Comparison of ENCODE assay signal across 19 cellular contexts in genomic region chr12:120183211-120183631, GRCh38. TPM values are rescaled to one million over a fixed set of nuclear protein-coding genes. Genes with fewer than 3 reads are reported as not detected.
A peak's percentile ranks its signal among the peaks of the same experiment; 100 is the strongest.
DNase-seq lines count a peak whose midpoint lies in the region; ATAC-seq and TF ChIP-seq lines count a peak whose summit lies in the region.
"Had no signal": no experiment of that assay in that cellular context is flagged by ENCODE, and none has a peak within 500 bp of the region (broad histone marks: within the 10 kb centered on the region; RNA-seq: fewer than 3 reads in every experiment).

No MANE protein-coding gene starts in this region.

- 0 out of 2 replicates have a peak overlapping the region, but pooled peaks have one; percentile 57 for H3K27ac Mint-ChIP-seq in WTC11
- H3K27ac Mint-ChIP-seq in activated CD4-positive, alpha-beta T cell treated with anti-CD3 and anti-CD28 coated beads, Interleukin-2, amount 10 ng/mL, durations not matched to agents 7 days and 5 days: no peak overlapping the region

- WGBS in thyroid gland, 2 donors: 50 to 66% methylated on average over 5 of the region's 5 CpGs

- no peaks in the 10 kb centered on the region for H3K4me1 Mint-ChIP-seq in WTC11
- peaks cover 5% of the 10 kb centered on the region for H3K4me1 Mint-ChIP-seq in activated CD4-positive, alpha-beta T cell treated with anti-CD3 and anti-CD28 coated beads, Interleukin-2, amount 10 ng/mL, durations not matched to agents 7 days and 5 days
- H3K4me1 Mint-ChIP-seq: brain had no signal

- no peak overlapping the region for H3K4me3 Mint-ChIP-seq in WTC11
- H3K4me3 Mint-ChIP-seq in activated CD4-positive, alpha-beta T cell treated with anti-CD3 and anti-CD28 coated beads, Interleukin-2, amount 10 ng/mL, durations not matched to agents 7 days and 5 days: no peak overlapping the region
- H3K4me3 Mint-ChIP-seq: brain had no signal

- CTCF ChIA-PET in WTC11 (lab: Charles Lee): no interaction called here
- CTCF ChIA-PET in activated CD4-positive, alpha-beta T cell treated with anti-CD3 and anti-CD28 coated beads, Interleukin-2, amount 10 ng/mL, durations not matched to agents 7 days and 5 days (lab: Charles Lee): interaction anchor here (0.8 kb wide), 1 partner anchor 15 kb away, joined by 3 read pairs; no protein-coding TSS in a partner anchor

- no peaks in the 10 kb centered on the region for H3K27me3 ChIP-seq in right atrium auricular region
- H3K27me3 ChIP-seq in thyroid gland: no peaks in the 10 kb centered on the region
- H3K27me3 ChIP-seq: gastroesophageal sphincter had no signal

- ATAC-seq in Right ventricle myocardium superior (ENCODE audit: poor library complexity) (peak; percentile 45), WTC11 (no peak), HG02870 (IDR thresholded peaks at IDR 0.05; ENCODE audit: unreplicated experiment) (no peak)
- ATAC-seq: gastroesophageal sphincter had no signal

- peaks cover 0 to 6% of the 10 kb centered on the region in 2 donors for H3K4me1 ChIP-seq in right atrium auricular region
- peaks cover 20 to 23% of the 10 kb centered on the region in 2 donors for H3K4me1 ChIP-seq in thyroid gland
- H3K4me1 ChIP-seq: gastroesophageal sphincter had no signal

- no peaks in the 10 kb centered on the region; the same call in 1 of the 2 replicates for H3K27me3 Mint-ChIP-seq in WTC11 (ENCODE audit: low read depth)
- no peaks in the 10 kb centered on the region for H3K27me3 Mint-ChIP-seq in activated CD4-positive, alpha-beta T cell treated with anti-CD3 and anti-CD28 coated beads, Interleukin-2, amount 10 ng/mL, durations not matched to agents 7 days and 5 days
- H3K27me3 Mint-ChIP-seq: brain had no signal

- H3K9me3 ChIP-seq in right atrium auricular region: no peaks in the 10 kb centered on the region
- H3K9me3 ChIP-seq in thyroid gland: no peaks in the 10 kb centered on the region
- H3K9me3 ChIP-seq: gastroesophageal sphincter had no signal

- TF ChIP-seq CTCF in right atrium auricular region (IDR thresholded peaks at IDR 0.05): no peak
- TF ChIP-seq CTCF in WTC11 (IDR thresholded peaks at IDR 0.05): no peak
- no peak for TF ChIP-seq CTCF in thyroid gland (IDR thresholded peaks at IDR 0.05)

- H3K36me3 ChIP-seq in right atrium auricular region: peaks cover 61% of the 10 kb centered on the region
- peaks cover 32 to 41% of the 10 kb centered on the region in 2 donors for H3K36me3 ChIP-seq in thyroid gland

- intact Hi-C loops in Right ventricle myocardium superior (cut with DNase I) (no loop called here), thyroid gland (cut with DNase I) (no loop called here)

- peak overlapping the region in 1 of 2 donors; percentile 20 for H3K27ac ChIP-seq in right atrium auricular region
- H3K27ac ChIP-seq in thyroid gland: peak overlapping the region; percentile 90 to 95 (median 94)
- H3K27ac ChIP-seq: gastroesophageal sphincter had no signal

- TF ChIP-seq POLR2A in thyroid gland (IDR thresholded peaks at IDR 0.05): no peak

- POLR2A ChIA-PET in WTC11 (lab: Charles Lee): no interaction called here
- POLR2A ChIA-PET in activated CD4-positive, alpha-beta T cell treated with anti-CD3 and anti-CD28 coated beads, Interleukin-2, amount 10 ng/mL, durations not matched to agents 7 days and 5 days (lab: Charles Lee): no interaction called here

- peaks cover 65% of the 10 kb centered on the region for H3K36me3 Mint-ChIP-seq in WTC11
- H3K36me3 Mint-ChIP-seq in activated CD4-positive, alpha-beta T cell treated with anti-CD3 and anti-CD28 coated beads, Interleukin-2, amount 10 ng/mL, durations not matched to agents 7 days and 5 days (ENCODE audit: low read depth): peaks cover 51% of the 10 kb centered on the region

- H3K4me3 ChIP-seq in right atrium auricular region (no peak overlapping the region), thyroid gland (replicated peaks in 1 of 3) (no peak overlapping the region)
- H3K4me3 ChIP-seq: gastroesophageal sphincter had no signal

- H3K9me3 Mint-ChIP-seq in WTC11: no peaks in the 10 kb centered on the region
- H3K9me3 Mint-ChIP-seq in activated CD4-positive, alpha-beta T cell treated with anti-CD3 and anti-CD28 coated beads, Interleukin-2, amount 10 ng/mL, durations not matched to agents 7 days and 5 days: no peaks in the 10 kb centered on the region
- H3K9me3 Mint-ChIP-seq: brain had no signal

- no peak for DNase-seq in Right ventricle myocardium superior
- DNase-seq in right atrium auricular region (ENCODE audit: low spot score): no peak
- no peak for DNase-seq in WTC11 (ENCODE audit: low spot score)
- DNase-seq in glomerular visceral epithelial cell (ENCODE audit: extremely low spot score): peak; percentile 84
- DNase-seq in thyroid gland: peak; percentile 66 to 74
- DNase-seq in activated CD4-positive, alpha-beta T cell treated with anti-CD3 and anti-CD28 coated beads, Interleukin-2, amount 10 ng/mL, durations not matched to agents 7 days and 5 days: no peak
- DNase-seq in HuH-7 (ENCODE audit: low spot score): no peak
- DNase-seq: activated CD4-positive, alpha-beta T cell treated with anti-CD3 and anti-CD28 coated beads, Interleukin-2, amount 50 U/mL, for 48 hours; DMS 273 treated with DMSO at 0.1 percent for 48 hours; effector CD4-positive, alpha-beta T cell; HCEC 1CT; midbrain; NCI-H2029; NCI-H774; occipital lobe; stimulated activated CD4-positive, alpha-beta T cell treated with anti-CD3 and anti-CD28 coated beads, Interleukin-12 subunit alpha, Interleukin-12 subunit beta, amount 100 ng/mL, for 4 hours had no signal

TF ChIP-seq in WTC11, 78 proteins besides CTCF, POLR2A, EP300 and RAD21:
- TF ChIP-seq ESRRA (CRISPR knock-in tag; IDR thresholded peaks at IDR 0.05; ENCODE audit: borderline replicate concordance): no peak
- TF ChIP-seq, protein P1, sequence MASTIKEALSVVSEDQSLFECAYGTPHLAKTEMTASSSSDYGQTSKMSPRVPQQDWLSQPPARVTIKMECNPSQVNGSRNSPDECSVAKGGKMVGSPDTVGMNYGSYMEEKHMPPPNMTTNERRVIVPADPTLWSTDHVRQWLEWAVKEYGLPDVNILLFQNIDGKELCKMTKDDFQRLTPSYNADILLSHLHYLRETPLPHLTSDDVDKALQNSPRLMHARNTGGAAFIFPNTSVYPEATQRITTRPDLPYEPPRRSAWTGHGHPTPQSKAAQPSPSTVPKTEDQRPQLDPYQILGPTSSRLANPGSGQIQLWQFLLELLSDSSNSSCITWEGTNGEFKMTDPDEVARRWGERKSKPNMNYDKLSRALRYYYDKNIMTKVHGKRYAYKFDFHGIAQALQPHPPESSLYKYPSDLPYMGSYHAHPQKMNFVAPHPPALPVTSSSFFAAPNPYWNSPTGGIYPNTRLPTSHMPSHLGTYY (CRISPR knock-in tag; IDR thresholded peaks at IDR 0.05): no peak
- TF ChIP-seq FOXP1 (CRISPR knock-in tag; IDR thresholded peaks at IDR 0.05; ENCODE audit: borderline replicate concordance): no peak
- TF ChIP-seq ZNF671 (CRISPR knock-in tag; IDR thresholded peaks at IDR 0.05): no peak
- no peak for TF ChIP-seq ZNF219 (CRISPR knock-in tag; IDR thresholded peaks at IDR 0.05; ENCODE audit: borderline replicate concordance)

RNA-seq across cellular contexts. Expression of gene GCN1, which starts 11.3 kb away (rescaled TPM):
- total RNA-seq in Right ventricle myocardium superior (30.5 TPM), right atrium auricular region (10 to 100 TPM; 28.3 to 36.0 TPM), WTC11 (2021) (147 to 181 TPM (median 162 TPM) in 3 replicates), thyroid gland (100 to 1,000 TPM in 1 of 4 donors, 10 to 100 TPM in 3; 44.6 to 111 (median 73.6) TPM)
- 10 to 100 TPM; 90.2 to 95.5 TPM for total RNA-seq in activated CD4-positive, alpha-beta T cell treated with anti-CD3 and anti-CD28 coated beads, Interleukin-2, amount 10 ng/mL, durations not matched to agents 7 days and 5 days

RNA-seq across cellular contexts. Expression of gene RPLP0, which starts 17.7 kb away (rescaled TPM):
- total RNA-seq in Right ventricle myocardium superior: 693 TPM
- total RNA-seq in right atrium auricular region: 1,000 to 10,000 TPM in 1 of 2 donors, 100 to 1,000 TPM in 1; 846 to 1,862 TPM
- total RNA-seq in WTC11 (2021): 3,149 to 3,505 TPM (median 3,452 TPM) in 3 replicates
- total RNA-seq in thyroid gland: 1,000 to 10,000 TPM; 1,176 to 3,070 (median 2,431) TPM
- 1,000 to 10,000 TPM; 1,972 to 2,164 TPM for total RNA-seq in activated CD4-positive, alpha-beta T cell treated with anti-CD3 and anti-CD28 coated beads, Interleukin-2, amount 10 ng/mL, durations not matched to agents 7 days and 5 days

Comparison
In these comparisons a context has a peak if more than half of its experiments do, and no peak if none do; other contexts are left out.
1. DNase-seq: peak in glomerular visceral epithelial cell (single experiment) and thyroid gland (2 of 2); none in Right ventricle myocardium superior (single experiment), right atrium auricular region (single experiment), WTC11 (single experiment), activated CD4-positive, alpha-beta T cell treated with anti-CD3 and anti-CD28 coated beads, Interleukin-2, amount 10 ng/mL, durations not matched to agents 7 days and 5 days (single experiment) and HuH-7 (single experiment).